In genomic region chr2:208542465-208543041, GRCh38 we compare ENCODE assay signal across 19 cellular contexts.
"Had no signal": no experiment of that assay in that cellular context is flagged by ENCODE, and none has a peak within 500 bp of the region (broad histone marks: within the 10 kb centered on the region; RNA-seq: fewer than 3 reads in every experiment).

No MANE protein-coding gene starts in this region.

- H3K36me3 Mint-ChIP-seq: memory B cell; naive thymus-derived CD8-positive, alpha-beta T cell had no signal

- ATAC-seq: left ventricle myocardium superior; naive thymus-derived CD8-positive, alpha-beta T cell had no signal

- H3K4me3 Mint-ChIP-seq: activated CD4-positive, alpha-beta T cell treated with anti-CD3 and anti-CD28 coated beads, Interleukin-2, amount 10 ng/mL, durations not matched to agents 7 days and 5 days; memory B cell; naive thymus-derived CD8-positive, alpha-beta T cell had no signal

- H3K4me1 Mint-ChIP-seq: activated CD4-positive, alpha-beta T cell treated with anti-CD3 and anti-CD28 coated beads, Interleukin-2, amount 10 ng/mL, durations not matched to agents 7 days and 5 days; memory B cell; naive thymus-derived CD8-positive, alpha-beta T cell had no signal

- H3K9me3 Mint-ChIP-seq: activated CD4-positive, alpha-beta T cell treated with anti-CD3 and anti-CD28 coated beads, Interleukin-2, amount 10 ng/mL, durations not matched to agents 7 days and 5 days had no signal

- H3K27me3 Mint-ChIP-seq: activated CD4-positive, alpha-beta T cell treated with anti-CD3 and anti-CD28 coated beads, Interleukin-2, amount 10 ng/mL, durations not matched to agents 7 days and 5 days had no signal

- H3K27me3 ChIP-seq: ascending aorta, breast epithelium, transverse colon had no signal

- H3K27ac ChIP-seq: ascending aorta, breast epithelium, transverse colon had no signal

- H3K4me1 ChIP-seq: ascending aorta, breast epithelium had no signal

- DNase-seq: activated CD4-positive, alpha-beta T cell treated with anti-CD3 and anti-CD28 coated beads, Interleukin-2, amount 10 ng/mL, durations not matched to agents 7 days and 5 days; activated CD8-positive, alpha-beta memory T cell treated with anti-CD3 and anti-CD28 coated beads for 24 hours; activated naive CD4-positive, alpha-beta T cell; cerebellar nuclear complex; effector memory CD4-positive, alpha-beta T cell; foreskin melanocyte; head of caudate nucleus; left ventricle myocardium superior; naive thymus-derived CD8-positive, alpha-beta T cell; posterior cingulate gyrus; stimulated activated CD4-positive, alpha-beta T cell treated with anti-CD3 and anti-CD28 coated beads, Interleukin-4, amount 100 ng/mL, for 1 hour; stimulated activated naive CD4-positive, alpha-beta T cell treated with Interleukin-2 at 50 U/mL for 16 hours; substantia nigra; T-helper 1 cell; T1000; transverse colon had no signal

- H3K4me3 ChIP-seq: ascending aorta, breast epithelium, transverse colon had no signal

- H3K27ac Mint-ChIP-seq: activated CD4-positive, alpha-beta T cell treated with anti-CD3 and anti-CD28 coated beads, Interleukin-2, amount 10 ng/mL, durations not matched to agents 7 days and 5 days; memory B cell; naive thymus-derived CD8-positive, alpha-beta T cell had no signal

- H3K36me3 ChIP-seq: ascending aorta, breast epithelium, transverse colon had no signal
